In the genomic region with DNA sequence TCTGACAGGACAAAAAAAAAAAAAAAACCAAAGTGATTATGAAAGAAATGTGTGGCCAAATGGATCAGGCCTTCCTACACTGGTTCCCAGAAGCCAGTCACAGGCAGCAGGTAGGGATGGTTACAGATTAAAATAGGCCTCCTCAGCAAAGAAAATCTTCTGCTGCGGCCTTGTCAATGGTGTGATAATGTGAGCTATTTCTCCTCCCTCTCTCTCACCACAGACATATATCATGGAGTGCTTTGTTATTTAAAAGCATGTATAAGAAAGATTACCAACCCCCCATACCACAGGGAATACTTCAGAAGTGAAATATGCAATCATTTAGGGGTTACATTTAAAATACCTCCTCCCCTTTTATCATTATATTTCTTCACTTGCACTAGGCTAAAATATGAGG, we compare ENCODE assay signal across 1 cellular context.
TF ChIP-seq lines count a peak whose summit lies in the region.

No MANE protein-coding gene starts in this region.

TF ChIP-seq in SK-N-SH treated with all-trans-retinoic acid at 6 μM for 48 hours, 23 proteins besides CTCF, POLR2A, EP300 and RAD21 (continued from another document):
- TF ChIP-seq, protein P1, sequence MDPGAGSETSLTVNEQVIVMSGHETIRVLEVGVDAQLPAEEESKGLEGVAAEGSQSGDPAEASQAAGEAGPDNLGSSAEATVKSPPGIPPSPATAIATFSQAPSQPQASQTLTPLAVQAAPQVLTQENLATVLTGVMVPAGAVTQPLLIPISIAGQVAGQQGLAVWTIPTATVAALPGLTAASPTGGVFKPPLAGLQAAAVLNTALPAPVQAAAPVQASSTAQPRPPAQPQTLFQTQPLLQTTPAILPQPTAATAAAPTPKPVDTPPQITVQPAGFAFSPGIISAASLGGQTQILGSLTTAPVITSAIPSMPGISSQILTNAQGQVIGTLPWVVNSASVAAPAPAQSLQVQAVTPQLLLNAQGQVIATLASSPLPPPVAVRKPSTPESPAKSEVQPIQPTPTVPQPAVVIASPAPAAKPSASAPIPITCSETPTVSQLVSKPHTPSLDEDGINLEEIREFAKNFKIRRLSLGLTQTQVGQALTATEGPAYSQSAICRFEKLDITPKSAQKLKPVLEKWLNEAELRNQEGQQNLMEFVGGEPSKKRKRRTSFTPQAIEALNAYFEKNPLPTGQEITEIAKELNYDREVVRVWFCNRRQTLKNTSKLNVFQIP (CRISPR knock-in tag; IDR thresholded peaks at IDR 0.05; ENCODE audit: borderline replicate concordance, low read depth), result no peak
- TF ChIP-seq ZNF8 (CRISPR knock-in tag; IDR thresholded peaks at IDR 0.05) (no peak), BACH2 (CRISPR knock-in tag; IDR thresholded peaks at IDR 0.05; ENCODE audit: borderline replicate concordance) (no peak), ZNF70 (CRISPR knock-in tag; IDR thresholded peaks at IDR 0.05) (no peak), TOX (CRISPR knock-in tag; IDR thresholded peaks at IDR 0.05; ENCODE audit: borderline replicate concordance) (no peak), CREB5 (CRISPR knock-in tag; IDR thresholded peaks at IDR 0.05; ENCODE audit: low read depth) (no peak)
